In genomic region chr15:101320501-101321052, GRCh38 we compare ENCODE assay signal across 9 cellular contexts. TPM values are rescaled to one million over a fixed set of nuclear protein-coding genes. Genes with fewer than 3 reads are reported as not detected.
DNase-seq lines count a peak whose midpoint lies in the region; ATAC-seq and TF ChIP-seq lines count a peak whose summit lies in the region.
"Had no signal": no experiment of that assay in that cellular context is flagged by ENCODE, and none has a peak within 500 bp of the region (broad histone marks: within the 10 kb centered on the region; RNA-seq: fewer than 3 reads in every experiment).

No MANE protein-coding gene starts in this region.

- TF ChIP-seq CTCF in RWPE2 (IDR thresholded peaks at IDR 0.05; ENCODE audit: poor library complexity, severe bottlenecking) (no peak), mammary epithelial cell (conservative IDR thresholded peaks at IDR 0.05 in 1 of 2, IDR thresholded peaks at IDR 0.05 in 1 of 2; ENCODE audit: extremely low read depth in 1 of 2, insufficient read depth in 1 of 2, low read depth in 1 of 2, low read length in 2 of 2) (no peak)

- no peak overlapping the region for H3K4me2 ChIP-seq in mammary epithelial cell (ENCODE audit: insufficient read depth, low read depth, low read length)
- H3K4me2 ChIP-seq: A549 had no signal

- H3K4me1 ChIP-seq in RWPE2 (ENCODE audit: insufficient read depth, poor library complexity, severe bottlenecking) (no peaks in the 10 kb centered on the region), mammary epithelial cell (ENCODE audit: insufficient read depth, low read length) (peaks cover 20% of the 10 kb centered on the region)
- H3K4me1 ChIP-seq: A549 had no signal

- peak; percentile 0 for DNase-seq in NCI-H2029 (lab: John Stamatoyannopoulos, UW)
- no peak for DNase-seq in NCI-H2029 treated with DMSO at 0.1 percent for 48 hours (lab: John Stamatoyannopoulos, UW)
- DNase-seq in RWPE2 (ENCODE audit: low spot score), result peak; percentile 49
- DNase-seq in activated effector memory CD4-positive, alpha-beta T cell treated with anti-CD3 and anti-CD28 coated beads, Interleukin-2, amount 50 U/mL, for 16 hours, result peak; percentile 81
- DNase-seq in iPS-NIHi7 (ENCODE audit: extremely low spot score), result peak; percentile 70
- peak; percentile 22 for DNase-seq in stimulated activated CD8-positive, alpha-beta memory T cell treated with anti-CD3 and anti-CD28 coated beads, Interleukin-15, amount 100 ng/mL, for 1 hour (ENCODE audit: low read depth)
- DNase-seq in NCI-H2171 (lab: John Stamatoyannopoulos, UW), result no peak
- no peak for DNase-seq in mammary epithelial cell

- H3K36me3 ChIP-seq in RWPE2 (ENCODE audit: low read depth) (no peaks in the 10 kb centered on the region), mammary epithelial cell (ENCODE audit: insufficient read depth, low read length) (no peaks in the 10 kb centered on the region)

- no peaks in the 10 kb centered on the region for H3K79me2 ChIP-seq in mammary epithelial cell (ENCODE audit: insufficient read depth, low read length)

- H3K27ac ChIP-seq in RWPE2 (ENCODE audit: poor library complexity, severe bottlenecking), result no peak overlapping the region
- no peak overlapping the region for H3K27ac ChIP-seq in mammary epithelial cell (ENCODE audit: insufficient read depth, low read depth, low read length)
- H3K27ac ChIP-seq: A549 had no signal

- H3K27me3 ChIP-seq in RWPE2 (ENCODE audit: insufficient read depth, poor library complexity, severe bottlenecking), result no peaks in the 10 kb centered on the region
- peaks cover 2% of the 10 kb centered on the region for H3K27me3 ChIP-seq in mammary epithelial cell (ENCODE audit: insufficient read depth, low read length)

- dilution Hi-C loops in mammary epithelial cell (cut with HindIII; ENCODE audit: low sequenced_read_pairs), result no loop called here

- no peak overlapping the region for H2AFZ ChIP-seq in mammary epithelial cell (ENCODE audit: low read depth, low read length)

- CTCF ChIA-PET in mammary epithelial cell (lab: Charles Lee; ENCODE audit: low non-redundant PET), result no interaction called here

- H3K4me3 ChIP-seq in RWPE2 (ENCODE audit: severe bottlenecking), result no peak overlapping the region
- no peak overlapping the region for H3K4me3 ChIP-seq in mammary epithelial cell (replicated peaks in 1 of 3; ENCODE audit: insufficient read depth in 1 of 3, low read depth in 2 of 3, low read length in 3 of 3)
- H3K4me3 ChIP-seq: A549 had no signal

- intact Hi-C loops in mammary epithelial cell (cut with micrococcal nuclease), result no loop called here

- no TSS peak for BruUV-seq in mammary epithelial cell (replicated peaks; lab: Mats Ljungman, UMichigan)

- H4K20me1 ChIP-seq in mammary epithelial cell (ENCODE audit: insufficient read depth, low read length), result no peaks in the 10 kb centered on the region

- H3K9ac ChIP-seq in mammary epithelial cell (ENCODE audit: insufficient read depth, low read length), result no peak overlapping the region

- no peak for ATAC-seq in RWPE2 (ENCODE audit: low read depth)
- ATAC-seq: A549 had no signal

- H3K9me3 ChIP-seq in RWPE2 (ENCODE audit: severe bottlenecking) (no peaks in the 10 kb centered on the region), mammary epithelial cell (replicated peaks; ENCODE audit: insufficient read depth, low read length) (no peaks in the 10 kb centered on the region)
- H3K9me3 ChIP-seq: A549 had no signal

- in situ Hi-C loops in mammary epithelial cell (cut with MboI; ENCODE audit: low sequenced_read_pairs in 2 of 2), result loop anchor here in 1 of 2 donors (25.0 kb wide), 1 partner anchor 167 kb away; the partner anchor contains the start of gene PCSK6

- WGBS in mammary epithelial cell (ENCODE audit: low coverage, missing lambda C conversion rate), result 90% methylated on average over 16 of the region's 21 CpGs

RNA-seq across cellular contexts. Expression of gene SNRPA1, which starts 25.5 kb away (rescaled TPM):
- total RNA-seq in mammary epithelial cell, result 10 to 100 TPM; 17.2 to 85.7 TPM
- polyA plus RNA-seq in mammary epithelial cell, result 75.0 TPM
- polyA minus RNA-seq in mammary epithelial cell, result 32.0 TPM

RNA-seq across cellular contexts. Expression of gene SELENOS, which starts 43.3 kb away (rescaled TPM):
- 10 to 100 TPM; 51.7 to 81.2 TPM for total RNA-seq in mammary epithelial cell
- polyA plus RNA-seq in mammary epithelial cell, result 68.4 TPM
- 23.9 TPM for polyA minus RNA-seq in mammary epithelial cell

Comparison
In these comparisons a context has a peak if more than half of its experiments do, and no peak if none do; other contexts are left out.
1. DNase-seq: peak in NCI-H2029 (single experiment), RWPE2 (single experiment), activated effector memory CD4-positive, alpha-beta T cell treated with anti-CD3 and anti-CD28 coated beads, Interleukin-2, amount 50 U/mL, for 16 hours (single experiment), iPS-NIHi7 (single experiment) and stimulated activated CD8-positive, alpha-beta memory T cell treated with anti-CD3 and anti-CD28 coated beads, Interleukin-15, amount 100 ng/mL, for 1 hour (single experiment); none in NCI-H2029 treated with DMSO at 0.1 percent for 48 hours (single experiment), NCI-H2171 (single experiment) and mammary epithelial cell (single experiment).